ENCODE assay signal across 1 cellular context in genomic region chr19:2453431-2454025, GRCh38.
TF ChIP-seq lines count a peak whose summit lies in the region.

No MANE protein-coding gene starts in this region.

TF ChIP-seq in IMR-90, 13 proteins besides CTCF, POLR2A, EP300 and RAD21:
- TF ChIP-seq FOS (IDR thresholded peaks at IDR 0.05; ENCODE audit: low read depth, low read length) (no peak), BHLHE40 (IDR thresholded peaks at IDR 0.05; ENCODE audit: low read depth, low read length) (no peak), SMC3 (IDR thresholded peaks at IDR 0.05; ENCODE audit: low read depth, low read length) (no peak), USF2 (IDR thresholded peaks at IDR 0.05; ENCODE audit: low read depth, low read length) (no peak), MXI1 (IDR thresholded peaks at IDR 0.05; ENCODE audit: borderline replicate concordance, low read depth, low read length) (no peak)
